8 cellular contexts compared by ENCODE assay signal in the genomic region with DNA sequence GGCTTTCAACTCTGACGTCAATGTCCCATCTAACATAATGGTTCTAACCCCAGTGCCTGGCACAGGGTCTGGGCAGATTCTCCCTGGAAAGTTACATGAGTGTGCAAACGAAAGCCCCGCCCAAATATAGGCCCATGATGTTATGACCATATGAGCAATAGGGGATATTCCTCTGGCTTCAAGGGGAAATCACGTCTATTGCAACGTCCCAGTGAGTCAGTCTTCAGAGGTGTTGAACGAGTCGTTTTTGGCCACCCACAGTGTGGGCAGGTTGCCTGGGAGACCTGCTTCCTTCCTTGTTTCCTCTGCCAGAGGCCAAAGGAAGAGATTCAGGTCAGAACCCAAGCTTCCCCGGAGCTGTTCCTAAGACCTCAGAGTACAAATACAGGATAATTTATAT. TPM values are rescaled to one million over a fixed set of nuclear protein-coding genes. Genes with fewer than 3 reads are reported as not detected.
A peak's percentile ranks its signal among the peaks of the same experiment; 100 is the strongest.
DNase-seq lines count a peak whose midpoint lies in the region; ATAC-seq and TF ChIP-seq lines count a peak whose summit lies in the region.

No MANE protein-coding gene starts in this region.

- H3K4me1 Mint-ChIP-seq in CD4-positive, alpha-beta T cell (ENCODE audit: low read depth) = peaks cover 82% of the 10 kb centered on the region
- H3K4me1 Mint-ChIP-seq in activated CD8-positive, alpha-beta T cell treated with anti-CD3 and anti-CD28 coated beads, Interleukin-2, amount 10 ng/mL, durations not matched to agents 7 days and 5 days (ENCODE audit: low read depth) = peaks cover 68% of the 10 kb centered on the region

- no peaks in the 10 kb centered on the region for H3K27me3 ChIP-seq in CD4-positive, alpha-beta T cell (ENCODE audit: control insufficient read depth, insufficient read depth, low read length)
- H3K27me3 ChIP-seq in mesendoderm (ENCODE audit: insufficient read depth, low read length, poor library complexity) = no peaks in the 10 kb centered on the region
- H3K27me3 ChIP-seq in SK-N-SH (ENCODE audit: insufficient read depth) = peaks cover 27% of the 10 kb centered on the region; the same call in 1 of the 2 replicates
- H3K27me3 ChIP-seq in H7 (ENCODE audit: control insufficient read depth, insufficient read depth, low read length) = no peaks in the 10 kb centered on the region; the same call in 1 of the 2 replicates

- H3K4me2 ChIP-seq in mesendoderm (ENCODE audit: low read length) = no peak overlapping the region
- no peak overlapping the region for H3K4me2 ChIP-seq in SK-N-SH

- H3K4me3 ChIP-seq in mesendoderm (ENCODE audit: low read length) (no peak overlapping the region), SK-N-SH (ENCODE audit: low read depth in 2 of 2, low read length in 1 of 2) (no peak overlapping the region), H7 (ENCODE audit: insufficient read depth, low read depth, low read length) (no peak overlapping the region)

- no peak for TF ChIP-seq EP300 in SK-N-SH (IDR thresholded peaks at IDR 0.05; ENCODE audit: borderline replicate concordance in 1 of 2, low read depth in 1 of 2, low read length in 1 of 2)

- H3K27me3 Mint-ChIP-seq in CD4-positive, alpha-beta T cell = no peaks in the 10 kb centered on the region
- H3K27me3 Mint-ChIP-seq in activated CD8-positive, alpha-beta T cell treated with anti-CD3 and anti-CD28 coated beads, Interleukin-2, amount 10 ng/mL, durations not matched to agents 7 days and 5 days (ENCODE audit: low read depth) = no peaks in the 10 kb centered on the region

- H2AK5ac ChIP-seq in mesendoderm (ENCODE audit: low read length) = no peak overlapping the region

- H3K36me3 Mint-ChIP-seq in CD4-positive, alpha-beta T cell (ENCODE audit: low read depth) = peaks cover 56% of the 10 kb centered on the region
- peaks cover 83% of the 10 kb centered on the region for H3K36me3 Mint-ChIP-seq in activated CD8-positive, alpha-beta T cell treated with anti-CD3 and anti-CD28 coated beads, Interleukin-2, amount 10 ng/mL, durations not matched to agents 7 days and 5 days (ENCODE audit: low read depth)

- no peak overlapping the region for H3K4me3 Mint-ChIP-seq in CD4-positive, alpha-beta T cell
- H3K4me3 Mint-ChIP-seq in activated CD8-positive, alpha-beta T cell treated with anti-CD3 and anti-CD28 coated beads, Interleukin-2, amount 10 ng/mL, durations not matched to agents 7 days and 5 days = peak overlapping the region; percentile 40

- no peaks in the 10 kb centered on the region for H3F3A ChIP-seq in SK-N-SH (replicated peaks; ENCODE audit: insufficient read depth)

- TF ChIP-seq CTCF in CD4-positive, alpha-beta T cell (IDR thresholded peaks at IDR 0.05) = no peak
- TF ChIP-seq CTCF in SK-N-SH (IDR thresholded peaks at IDR 0.05) = no peak

- no peak overlapping the region for H4K8ac ChIP-seq in mesendoderm (ENCODE audit: low read depth, low read length)

- H2BK5ac ChIP-seq in mesendoderm (ENCODE audit: low read length) = no peak overlapping the region

- H3K4me1 ChIP-seq in mesendoderm (ENCODE audit: control insufficient read depth, low read depth, low read length) (no peaks in the 10 kb centered on the region), SK-N-SH (ENCODE audit: control insufficient read depth in 1 of 2, insufficient read depth in 2 of 2, low read depth in 1 of 2, low read length in 1 of 2) (no peaks in the 10 kb centered on the region)

- no peak for TF ChIP-seq RAD21 in SK-N-SH (IDR thresholded peaks at IDR 0.05; ENCODE audit: low read length)

- no peak overlapping the region for H2AFZ ChIP-seq in SK-N-SH (ENCODE audit: low read depth)

- H3K9me2 ChIP-seq in SK-N-SH = no peaks in the 10 kb centered on the region

- ATAC-seq in CD4-positive, alpha-beta T cell (ENCODE audit: poor library complexity) = peak; percentile 36
- ATAC-seq in HG03442 (IDR thresholded peaks at IDR 0.05; ENCODE audit: unreplicated experiment) = peak; percentile 57
- ATAC-seq in activated CD8-positive, alpha-beta T cell treated with anti-CD3 and anti-CD28 coated beads, Interleukin-2, amount 10 ng/mL, durations not matched to agents 7 days and 5 days = peak; percentile 76
- no peak for ATAC-seq in HG03045 (IDR thresholded peaks at IDR 0.05; ENCODE audit: unreplicated experiment)

- H4K5ac ChIP-seq in mesendoderm (ENCODE audit: low read length) = no peak overlapping the region

- no CpG with 5 or more reads among the region's 8 CpGs for WGBS in mesendoderm (ENCODE audit: extremely low coverage, insufficient coverage, low lambda C conversion rate)
- 1% methylated on average over 8 of the region's 8 CpGs for WGBS in SK-N-SH (ENCODE audit: low lambda C conversion rate)

- H3K18ac ChIP-seq in mesendoderm (ENCODE audit: low read length) = no peak overlapping the region

- peak overlapping the region; percentile 67 for H3K27ac Mint-ChIP-seq in CD4-positive, alpha-beta T cell
- peak overlapping the region; percentile 43 for H3K27ac Mint-ChIP-seq in activated CD8-positive, alpha-beta T cell treated with anti-CD3 and anti-CD28 coated beads, Interleukin-2, amount 10 ng/mL, durations not matched to agents 7 days and 5 days

- H3K27ac ChIP-seq in CD4-positive, alpha-beta T cell (ENCODE audit: low read depth, low read length) = no peak overlapping the region
- H3K27ac ChIP-seq in mesendoderm (ENCODE audit: low read depth, low read length) = no peak overlapping the region
- H3K27ac ChIP-seq in SK-N-SH (ENCODE audit: low read depth in 2 of 2, low read length in 1 of 2) = no peak overlapping the region

- intact Hi-C loops in CD4-positive, alpha-beta T cell (cut with DNase I, micrococcal nuclease) = no loop called here

- H3K9me3 ChIP-seq in CD4-positive, alpha-beta T cell (ENCODE audit: control insufficient read depth, low read length) = peaks cover 4% of the 10 kb centered on the region
- H3K9me3 ChIP-seq in SK-N-SH = no peaks in the 10 kb centered on the region

- H3K56ac ChIP-seq in mesendoderm (ENCODE audit: low read length) = no peak overlapping the region

- H3K23ac ChIP-seq in mesendoderm (ENCODE audit: low read length) = no peak overlapping the region

- POLR2A ChIA-PET in CD4-positive, alpha-beta T cell (lab: Charles Lee) = no interaction called here
- POLR2A ChIA-PET in activated CD8-positive, alpha-beta T cell treated with anti-CD3 and anti-CD28 coated beads, Interleukin-2, amount 10 ng/mL, durations not matched to agents 7 days and 5 days (lab: Charles Lee) = interaction anchor here (1.2 kb wide), 1 partner anchor 34 kb away, joined by 3 read pairs; no protein-coding TSS in a partner anchor
- POLR2A ChIA-PET in SK-N-SH (lab: Yijun Ruan, JAX) = no interaction called here

- H2BK120ac ChIP-seq in mesendoderm (ENCODE audit: low read depth, low read length) = no peak overlapping the region

- H3K79me1 ChIP-seq in mesendoderm (ENCODE audit: low read length) = no peaks in the 10 kb centered on the region

- H4K20me1 ChIP-seq in SK-N-SH (ENCODE audit: insufficient read depth) = no peaks in the 10 kb centered on the region

- no peak overlapping the region for H3K4ac ChIP-seq in mesendoderm (ENCODE audit: low read depth, low read length)

- H3K9ac ChIP-seq in mesendoderm (ENCODE audit: low read length) (no peak overlapping the region), SK-N-SH (no peak overlapping the region)

- H3K9me3 Mint-ChIP-seq in CD4-positive, alpha-beta T cell = peaks cover 3% of the 10 kb centered on the region
- peaks cover 22% of the 10 kb centered on the region for H3K9me3 Mint-ChIP-seq in activated CD8-positive, alpha-beta T cell treated with anti-CD3 and anti-CD28 coated beads, Interleukin-2, amount 10 ng/mL, durations not matched to agents 7 days and 5 days (ENCODE audit: insufficient read depth)

- CTCF ChIA-PET in CD4-positive, alpha-beta T cell (lab: Charles Lee) = interaction anchor here (0.9 kb wide), 1 partner anchor 498 kb away, joined by 3 read pairs; no protein-coding TSS in a partner anchor
- CTCF ChIA-PET in activated CD8-positive, alpha-beta T cell treated with anti-CD3 and anti-CD28 coated beads, Interleukin-2, amount 10 ng/mL, durations not matched to agents 7 days and 5 days (lab: Charles Lee) = no interaction called here
- CTCF ChIA-PET in SK-N-SH (lab: Yijun Ruan, JAX) = no interaction called here

- H3K79me2 ChIP-seq in mesendoderm (ENCODE audit: control insufficient read depth, insufficient read depth, low read length) (no peaks in the 10 kb centered on the region), SK-N-SH (ENCODE audit: insufficient read depth) (no peaks in the 10 kb centered on the region)

- peak in 1 of 10 experiments; percentile 42 for DNase-seq in CD4-positive, alpha-beta T cell
- peak; percentile 69 for DNase-seq in activated CD8-positive, alpha-beta T cell treated with anti-CD3 and anti-CD28 coated beads, Interleukin-2, amount 10 ng/mL, durations not matched to agents 7 days and 5 days
- peak; percentile 26 for DNase-seq in mesendoderm
- no peak for DNase-seq in cerebellar cortex (ENCODE audit: low spot score)
- no peak for DNase-seq in SK-N-SH
- DNase-seq in H7 = no peak

- no peaks in the 10 kb centered on the region for H3K36me3 ChIP-seq in mesendoderm (ENCODE audit: control insufficient read depth, insufficient read depth, low read length)
- no peaks in the 10 kb centered on the region for H3K36me3 ChIP-seq in SK-N-SH (replicated peaks in 1 of 2; ENCODE audit: control insufficient read depth in 1 of 2, insufficient read depth in 2 of 2, low read length in 1 of 2)
- H3K36me3 ChIP-seq in H7 (replicated peaks; ENCODE audit: control insufficient read depth, insufficient read depth, low read length) = no peaks in the 10 kb centered on the region

- H2BK15ac ChIP-seq in mesendoderm (replicated peaks; ENCODE audit: low read depth) = no peak overlapping the region

TF ChIP-seq in SK-N-SH, 30 proteins besides CTCF, POLR2A, EP300 and RAD21 (continues in another document):
- TF ChIP-seq CHD2 (IDR thresholded peaks at IDR 0.05; ENCODE audit: low read length, partially characterized antibody) (no peak), EZH2phosphoT487 (IDR thresholded peaks at IDR 0.05; ENCODE audit: borderline replicate concordance, low read depth) (no peak)

RNA-seq across cellular contexts. Expression of a gene that starts 30.3 kb away (rescaled TPM):
- 100 to 1,000 TPM; 153 to 159 TPM for total RNA-seq in CD4-positive, alpha-beta T cell
- total RNA-seq in activated CD8-positive, alpha-beta T cell treated with anti-CD3 and anti-CD28 coated beads, Interleukin-2, amount 10 ng/mL, durations not matched to agents 7 days and 5 days = 10 to 100 TPM; 73.9 to 77.9 TPM
- 2.2 TPM for polyA plus RNA-seq in mesendoderm (2013, experiment 1 of 2)
- polyA plus RNA-seq in mesendoderm (2013, experiment 2 of 2) = 1.7 TPM
- not detected in 2 replicates for polyA plus RNA-seq in SK-N-SH (2012; rRNA removed)
- not detected in 2 replicates for polyA plus RNA-seq in SK-N-SH (2012; cell fraction: cytosol; rRNA removed)
- polyA plus RNA-seq in SK-N-SH (2012; cell fraction: nucleus; rRNA removed) = 0.01 TPM in 1 of 2 replicates, not detected in the other
- 13.3 and 33.6 TPM in 2 replicates for total RNA-seq in H7 (2014; rRNA removed; shearing (Covaris generic))

Comparison
In these comparisons a context has a peak if more than half of its experiments do, and no peak if none do; other contexts are left out.
1. DNase-seq: peak in activated CD8-positive, alpha-beta T cell treated with anti-CD3 and anti-CD28 coated beads, Interleukin-2, amount 10 ng/mL, durations not matched to agents 7 days and 5 days (single experiment) and mesendoderm (single experiment); none in cerebellar cortex (single experiment), SK-N-SH (single experiment) and H7 (single experiment).